ENCODE assay signal across 8 cellular contexts in the genomic region with DNA sequence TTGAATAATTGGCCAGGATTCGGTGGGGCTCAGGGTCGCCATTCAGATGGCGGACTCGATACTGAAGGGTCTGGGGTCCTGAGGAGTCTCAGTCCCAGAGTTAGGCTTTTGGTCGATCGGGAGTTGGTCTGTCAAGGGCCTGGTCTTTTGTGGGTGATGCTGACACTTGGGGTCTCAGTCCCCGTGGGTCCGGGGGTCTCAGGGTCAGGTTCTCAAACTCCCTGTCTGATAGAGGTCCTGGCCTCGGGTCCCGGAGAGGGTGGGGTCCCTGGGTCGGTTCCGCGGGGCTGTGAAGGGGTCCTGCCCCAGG. TPM values are rescaled to one million over a fixed set of nuclear protein-coding genes. Genes with fewer than 3 reads are reported as not detected.
DNase-seq lines count a peak whose midpoint lies in the region; ATAC-seq and TF ChIP-seq lines count a peak whose summit lies in the region.

No MANE protein-coding gene starts in this region.

- H3K4me2 ChIP-seq in SU-DHL-6 (ENCODE audit: low read depth, low read length, poor library complexity, severe bottlenecking) = peak overlapping the region; percentile 90

- peak overlapping the region; percentile 91 for H3K27ac ChIP-seq in SU-DHL-6 (ENCODE audit: low read depth, low read length)

- H3K4me3 ChIP-seq in SU-DHL-6 (ENCODE audit: insufficient read depth, low read length, poor library complexity, severe bottlenecking) = peak overlapping the region; percentile 97
- H3K4me3 ChIP-seq in fibroblast of villous mesenchyme (ENCODE audit: low read depth, low read length) = peak overlapping the region; percentile 83
- H3K4me3 ChIP-seq in skeletal muscle cell (ENCODE audit: low read depth, low read length) = peak overlapping the region; percentile 94

- peak overlapping the region; percentile 95 for H3K9ac ChIP-seq in SU-DHL-6 (ENCODE audit: low read length)

- ATAC-seq in GM18498 (IDR thresholded peaks at IDR 0.05; ENCODE audit: unreplicated experiment) = peak; percentile 0
- no peak for ATAC-seq in HG03095 (IDR thresholded peaks at IDR 0.05; ENCODE audit: unreplicated experiment)
- ATAC-seq in GM18511 (IDR thresholded peaks at IDR 0.05; ENCODE audit: unreplicated experiment) = no peak

- H3K36me3 ChIP-seq in SU-DHL-6 (ENCODE audit: low read length) = no peaks in the 10 kb centered on the region

- peak overlapping the region; percentile 58 for H2AFZ ChIP-seq in SU-DHL-6 (ENCODE audit: low read depth, low read length, severe bottlenecking)

- DNase-seq in fibroblast of villous mesenchyme (ENCODE audit: low read depth) = no peak
- no peak for DNase-seq in skeletal muscle cell (ENCODE audit: low read depth)
- DNase-seq in NCI-H82 treated with DMSO at 0.1 percent for 48 hours (lab: John Stamatoyannopoulos, UW; ENCODE audit: unreplicated experiment) = no peak
- no peak for DNase-seq in RKO (ENCODE audit: low spot score)

- TF ChIP-seq CTCF in SU-DHL-6 (IDR thresholded peaks at IDR 0.05; ENCODE audit: insufficient read depth, low read length, poor library complexity, severe bottlenecking) (no peak), fibroblast of villous mesenchyme (IDR thresholded peaks at IDR 0.05; ENCODE audit: insufficient read depth, low read depth, low read length) (peak; percentile 26)

- peaks cover 26% of the 10 kb centered on the region for H3F3A ChIP-seq in SU-DHL-6 (ENCODE audit: insufficient read depth)

- no peaks in the 10 kb centered on the region for H3K9me2 ChIP-seq in SU-DHL-6 (replicated peaks; ENCODE audit: insufficient read depth, low read length)

- H3K9me3 ChIP-seq in SU-DHL-6 (ENCODE audit: insufficient read depth, low read length) = no peaks in the 10 kb centered on the region

- no peaks in the 10 kb centered on the region for H3K27me3 ChIP-seq in SU-DHL-6 (ENCODE audit: low read length)

- H3K79me2 ChIP-seq in SU-DHL-6 (ENCODE audit: insufficient read depth, low read length) = peaks cover 26% of the 10 kb centered on the region

- H4K20me1 ChIP-seq in SU-DHL-6 (ENCODE audit: low read depth, low read length) = no peaks in the 10 kb centered on the region

RNA-seq across cellular contexts. Expression of a gene that starts 0.5 kb away (rescaled TPM):
- total RNA-seq in fibroblast of villous mesenchyme = 17.7 and 23.3 TPM in 2 replicates

RNA-seq across cellular contexts. Expression of a gene that starts 22.6 kb away (rescaled TPM):
- 1.6 and 1.7 TPM in 2 replicates for total RNA-seq in fibroblast of villous mesenchyme

RNA-seq across cellular contexts. Expression of a gene that starts 31.8 kb away (rescaled TPM):
- 46.4 and 55.7 TPM in 2 replicates for total RNA-seq in fibroblast of villous mesenchyme

RNA-seq across cellular contexts. Expression of a gene that starts 50.0 kb away (rescaled TPM):
- total RNA-seq in fibroblast of villous mesenchyme = 34.8 and 45.8 TPM in 2 replicates
